Comparison of ENCODE assay signal across 11 cellular contexts in genomic region chr14:105169776-105170655, GRCh38. TPM values are rescaled to one million over a fixed set of nuclear protein-coding genes. Genes with fewer than 3 reads are reported as not detected.
DNase-seq lines count a peak whose midpoint lies in the region; ATAC-seq and TF ChIP-seq lines count a peak whose summit lies in the region.
"Had no signal": no experiment of that assay in that cellular context is flagged by ENCODE, and none has a peak within 500 bp of the region (broad histone marks: within the 10 kb centered on the region; RNA-seq: fewer than 3 reads in every experiment).

No MANE protein-coding gene starts in this region.

- peaks cover 49% of the 10 kb centered on the region for H3K4me1 ChIP-seq in A673 (ENCODE audit: insufficient read depth, low read length, poor library complexity, severe bottlenecking)

- no peaks in the 10 kb centered on the region for H3K27me3 ChIP-seq in A673 (replicated peaks; ENCODE audit: insufficient read depth, low read depth, low read length, poor library complexity)

- H3K9me3 ChIP-seq in A673 (ENCODE audit: low read depth, low read length, poor library complexity, severe bottlenecking), result no peaks in the 10 kb centered on the region
- no peaks in the 10 kb centered on the region for H3K9me3 ChIP-seq in T-helper 17 cell (ENCODE audit: control insufficient read depth, low read length, poor library complexity, severe bottlenecking)

- peaks cover 12% of the 10 kb centered on the region for H3K4me1 Mint-ChIP-seq in T-helper 17 cell
- H3K4me1 Mint-ChIP-seq in immature natural killer cell, result peaks cover 9 to 21% of the 10 kb centered on the region in 2 donors

- H3K9me3 Mint-ChIP-seq in immature natural killer cell, result no peaks in the 10 kb centered on the region

- BruUV-seq in A673 (replicated peaks; lab: Mats Ljungman, UMichigan), result no TSS peak

- H3K27ac ChIP-seq in A673 (ENCODE audit: low read depth, low read length, poor library complexity, severe bottlenecking), result peak overlapping the region; percentile 76

- H3K4me3 Mint-ChIP-seq in T-helper 17 cell (peak overlapping the region; percentile 88), immature natural killer cell (peak overlapping the region; percentile 70 to 84 (median 77))

- H3K27me3 Mint-ChIP-seq in T-helper 17 cell, result peaks cover 18% of the 10 kb centered on the region
- peaks cover 6 to 13% (median 9%) of the 10 kb centered on the region in 3 donors for H3K27me3 Mint-ChIP-seq in immature natural killer cell (ENCODE audit: low read depth in 3 of 3)

- no peaks in the 10 kb centered on the region for H3K36me3 ChIP-seq in A673 (ENCODE audit: insufficient read depth, low read length, poor library complexity, severe bottlenecking)

- H3K27ac Mint-ChIP-seq in T-helper 17 cell (no peak overlapping the region), immature natural killer cell (peak overlapping the region in 2 of 6 donors; percentile 71 to 80)

- POLR2A ChIA-PET in A673 (lab: Charles Lee; ENCODE audit: low non-redundant PET), result interaction anchor here (0.5 kb wide), 2 partner anchors 97 to 321 kb away, joined by 3 to 7 read pairs; partner anchors contain the start of gene TEDC1

- TF ChIP-seq CTCF in A673 (conservative IDR thresholded peaks at IDR 0.05; ENCODE audit: low read depth, low read length), result no peak

- intact Hi-C loops in A673 (cut with micrococcal nuclease; ENCODE audit: unreplicated experiment), result loop anchor here (5.0 kb wide), 1 partner anchor 78 kb away; no protein-coding TSS in a partner anchor

- CTCF ChIA-PET in A673 (lab: Charles Lee), result interaction anchor here (0.9 kb wide), 1 partner anchor 30 kb away, joined by 4 read pairs; no protein-coding TSS in a partner anchor

- ATAC-seq in T-helper 17 cell (no peak), HG03159 (IDR thresholded peaks at IDR 0.05; ENCODE audit: unreplicated experiment) (no peak), HG02759 (IDR thresholded peaks at IDR 0.05; ENCODE audit: unreplicated experiment) (no peak)

- H3K36me3 Mint-ChIP-seq in T-helper 17 cell (ENCODE audit: low read depth) (no peaks in the 10 kb centered on the region), immature natural killer cell (no peaks in the 10 kb centered on the region)

- peak; percentile 45 for DNase-seq in DMS 273 (lab: John Stamatoyannopoulos, UW; ENCODE audit: unreplicated experiment)
- DNase-seq in DMS 273 treated with DMSO at 0.1 percent for 48 hours (lab: John Stamatoyannopoulos, UW), result no peak
- peak; percentile 65 for DNase-seq in A673 (ENCODE audit: low spot score)
- no peak for DNase-seq in T-helper 17 cell
- no peak for DNase-seq in immature natural killer cell
- DNase-seq in activated effector memory CD4-positive, alpha-beta T cell treated with Interleukin-2 at 50 U/mL for 16 hours, result no peak
- DNase-seq: DND-41, NCI-H446 treated with DMSO at 0.1 percent for 48 hours had no signal

- no peak overlapping the region for H3K4me3 ChIP-seq in A673 (ENCODE audit: low read depth, low read length, poor library complexity, severe bottlenecking)

RNA-seq across cellular contexts. Expression of gene JAG2, which starts 1.4 kb away (rescaled TPM):
- 14.3 and 17.3 TPM in 2 replicates for total RNA-seq in A673 (2021)
- 1 to 10 TPM in 1 of 2 donors, under 1 TPM in 1; 0.55 to 1.2 TPM for total RNA-seq in T-helper 17 cell
- under 1 TPM in 2 of 3 donors, not detected in 1; 0.17 to 0.39 TPM for polyA plus RNA-seq in immature natural killer cell
- total RNA-seq: RPMI7951 had no signal

RNA-seq across cellular contexts. Expression of gene NUDT14, which starts 11.1 kb away (rescaled TPM):
- total RNA-seq in A673 (2021) (30.8 and 40.5 TPM in 2 replicates), T-helper 17 cell (10 to 100 TPM; 10.8 to 15.4 TPM)
- polyA plus RNA-seq in immature natural killer cell, result 10 to 100 TPM; 21.9 to 29.7 (median 27.3) TPM

Comparison
In these comparisons a context has a peak if more than half of its experiments do, and no peak if none do; other contexts are left out.
1. DNase-seq: peak in DMS 273 (single experiment) and A673 (single experiment); none in DMS 273 treated with DMSO at 0.1 percent for 48 hours (single experiment), T-helper 17 cell (0 of 3), immature natural killer cell (0 of 3) and activated effector memory CD4-positive, alpha-beta T cell treated with Interleukin-2 at 50 U/mL for 16 hours (single experiment).